Comparison of ENCODE assay signal across 27 cellular contexts in genomic region chrX:108117988-108118387, GRCh38.
"Had no signal": no experiment of that assay in that cellular context is flagged by ENCODE, and none has a peak within 500 bp of the region (broad histone marks: within the 10 kb centered on the region; RNA-seq: fewer than 3 reads in every experiment).

No MANE protein-coding gene starts in this region.

- H3K4me1 ChIP-seq: left lung, right lobe of liver, upper lobe of left lung, vagina had no signal

- H3K36me3 ChIP-seq: breast epithelium, heart left ventricle, left lung, neutrophil, right lobe of liver, thoracic aorta, upper lobe of left lung, vagina had no signal

- H3K27ac ChIP-seq: breast epithelium, foreskin keratinocyte, heart left ventricle, left lung, neutrophil, right lobe of liver, skin epidermis, thoracic aorta, upper lobe of left lung, vagina had no signal

- ATAC-seq: esophagus mucosa, foreskin keratinocyte, left lung, right lobe of liver had no signal

- H3K4me3 ChIP-seq: breast epithelium, heart left ventricle, left lung, lung, right lobe of liver, skin epidermis, thoracic aorta, upper lobe of left lung, vagina had no signal

- H3K9me3 ChIP-seq: breast epithelium, heart left ventricle, left lung, neutrophil, right lobe of liver, thoracic aorta, upper lobe of left lung, vagina had no signal

- DNase-seq: activated CD4-positive, alpha-beta memory T cell treated with anti-CD3 and anti-CD28 coated beads, Interleukin-2, amount 10 ng/mL, durations not matched to agents 7 days and 5 days; activated CD4-positive, alpha-beta T cell treated with anti-CD3 and anti-CD28 coated beads for 1 hour; activated CD4-positive, alpha-beta T cell treated with anti-CD3 and anti-CD28 coated beads, Interleukin-2, amount 10 ng/mL, durations not matched to agents 7 days and 5 days; activated CD8-positive, alpha-beta memory T cell treated with anti-CD3 and anti-CD28 coated beads, Interleukin-2, amount 50 U/mL, for 48 hours; activated gamma-delta T cell; activated naive CD4-positive, alpha-beta T cell treated with anti-CD3 and anti-CD28 coated beads, Interleukin-2, amount 50 U/mL, for 16 hours; activated T-cell treated with anti-CD3 and anti-CD28 coated beads, Interleukin-2, amount 50 U/mL, for 24 hours; amniotic stem cell; central memory CD4-positive, alpha-beta T cell; endodermal cell; foreskin keratinocyte; heart left ventricle; hypothalamus; left lung; nephron progenitor cell; right lobe of liver; stimulated activated CD4-positive, alpha-beta T cell treated with anti-CD3 and anti-CD28 coated beads, Interleukin-12 subunit alpha, Interleukin-12 subunit beta, amount 100 ng/mL, for 4 hours; stimulated activated CD4-positive, alpha-beta T cell treated with anti-CD3 and anti-CD28 coated beads, Interleukin-4, amount 100 ng/mL, for 1 hour; T1000; upper lobe of left lung had no signal

- H3K27me3 ChIP-seq: foreskin keratinocyte, heart left ventricle, neutrophil, right lobe of liver, upper lobe of left lung, vagina had no signal
